33 cellular contexts compared by ENCODE assay signal in the genomic region with DNA sequence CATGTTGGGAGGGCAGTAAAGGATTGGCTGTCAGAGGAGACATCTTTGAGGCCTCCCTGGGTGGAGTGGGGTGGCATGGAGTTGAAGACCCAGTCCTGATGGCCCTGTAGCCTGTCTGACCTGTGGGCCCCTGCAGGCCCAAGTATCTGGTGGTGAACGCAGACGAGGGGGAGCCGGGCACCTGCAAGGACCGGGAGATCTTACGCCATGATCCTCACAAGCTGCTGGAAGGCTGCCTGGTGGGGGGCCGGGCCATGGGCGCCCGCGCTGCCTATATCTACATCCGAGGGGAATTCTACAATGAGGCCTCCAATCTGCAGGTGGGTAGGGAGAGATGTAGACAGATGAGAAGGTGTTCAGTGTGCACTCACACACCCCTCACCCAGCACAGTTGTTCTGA. TPM values are rescaled to one million over a fixed set of nuclear protein-coding genes. Genes with fewer than 3 reads are reported as not detected.
"Had no signal": no experiment of that assay in that cellular context is flagged by ENCODE, and none has a peak within 500 bp of the region (broad histone marks: within the 10 kb centered on the region; RNA-seq: fewer than 3 reads in every experiment).

No MANE protein-coding gene starts in this region.

- ATAC-seq: activated CD4-positive, CD25-positive, alpha-beta regulatory T cell treated with anti-CD3 and anti-CD28 coated beads, Interleukin-2, amount 50 U/mL, for 24 hours; effector memory CD8-positive, alpha-beta T cell; gastroesophageal sphincter; left cardiac atrium; left ventricle myocardium superior; right lobe of liver; stimulated activated naive CD8-positive, alpha-beta T cell treated with anti-CD3 and anti-CD28 coated beads, Interleukin-15, Interleukin-2, amounts not matched to agents 100 U/mL and 50 U/mL, for 24 hours had no signal

- H3K4me3 Mint-ChIP-seq: activated naive CD8-positive, alpha-beta T cell treated with anti-CD3 and anti-CD28 coated beads, Interleukin-2, amount 10 ng/mL, durations not matched to agents 7 days and 5 days had no signal

- H3K27me3 ChIP-seq: hepatocyte, right lobe of liver, testis, transverse colon, uterus had no signal

- H3K9me3 Mint-ChIP-seq: activated CD4-positive, alpha-beta T cell treated with anti-CD3 and anti-CD28 coated beads, Interleukin-2, amount 10 ng/mL, durations not matched to agents 24 days and 14 days; activated naive CD8-positive, alpha-beta T cell treated with anti-CD3 and anti-CD28 coated beads, Interleukin-2, amount 10 ng/mL, durations not matched to agents 7 days and 5 days; activated T-helper 1 cell treated with anti-CD3 and anti-CD28 coated beads, Interleukin-12 subunit alpha, Interleukin-12 subunit beta, Interleukin-2, Interleukin-4 antibody, amounts not matched to agents 30 ng/mL and 10 ng/mL and 1 ng/mL, durations not matched to agents 14 hours and 24 hours and 36 hours; effector memory CD8-positive, alpha-beta T cell had no signal

- H3K36me3 ChIP-seq: uterus had no signal

- H3K4me3 ChIP-seq: gastroesophageal sphincter, hepatocyte, right lobe of liver, testis, transverse colon, uterus had no signal

- H3K27me3 Mint-ChIP-seq: activated CD4-positive, alpha-beta T cell treated with anti-CD3 and anti-CD28 coated beads, Interleukin-2, amount 10 ng/mL, durations not matched to agents 24 days and 14 days; activated naive CD8-positive, alpha-beta T cell treated with anti-CD3 and anti-CD28 coated beads, Interleukin-2, amount 10 ng/mL, durations not matched to agents 7 days and 5 days; effector memory CD8-positive, alpha-beta T cell had no signal

- DNase-seq: activated CD4-positive, alpha-beta T cell treated with anti-CD3 and anti-CD28 coated beads, Interleukin-2, amount 10 ng/mL, durations not matched to agents 24 days and 14 days; activated gamma-delta T cell; activated naive CD8-positive, alpha-beta T cell treated with anti-CD3 and anti-CD28 coated beads, Interleukin-2, amount 10 ng/mL, durations not matched to agents 7 days and 5 days; activated T-cell treated with anti-CD3 and anti-CD28 coated beads for 4 hours; amniotic stem cell; caudate nucleus; cortex of kidney; effector memory CD8-positive, alpha-beta T cell; left cardiac atrium; left ventricle myocardium superior; right lobe of liver; stimulated activated CD4-positive, alpha-beta T cell treated with anti-CD3 and anti-CD28 coated beads, Interleukin-4, amount 100 ng/mL, for 1 hour; stimulated activated naive CD8-positive, alpha-beta T cell treated with anti-CD3 and anti-CD28 coated beads, Interleukin-15, Interleukin-2, amounts not matched to agents 100 U/mL and 50 U/mL, for 24 hours; T-helper 1 cell; testis; transverse colon; uterus; WERI-Rb-1 had no signal

- H3K27ac ChIP-seq: gastroesophageal sphincter, hepatocyte, right lobe of liver, testis, transverse colon, uterus, WERI-Rb-1 had no signal

- H3K4me2 ChIP-seq: hepatocyte had no signal

- H3K27ac Mint-ChIP-seq: activated CD4-positive, alpha-beta T cell treated with anti-CD3 and anti-CD28 coated beads, Interleukin-2, amount 10 ng/mL, durations not matched to agents 24 days and 14 days; activated naive CD8-positive, alpha-beta T cell treated with anti-CD3 and anti-CD28 coated beads, Interleukin-2, amount 10 ng/mL, durations not matched to agents 7 days and 5 days; progenitor cell of endocrine pancreas had no signal

RNA-seq across cellular contexts. Expression of a gene that starts 30.2 kb away (rescaled TPM):
- total RNA-seq: activated CD4-positive, alpha-beta T cell treated with anti-CD3 and anti-CD28 coated beads, Interleukin-2, amount 10 ng/mL, durations not matched to agents 24 days and 14 days; activated naive CD8-positive, alpha-beta T cell treated with anti-CD3 and anti-CD28 coated beads, Interleukin-2, amount 10 ng/mL, durations not matched to agents 7 days and 5 days; activated T-helper 1 cell treated with anti-CD3 and anti-CD28 coated beads, Interleukin-12 subunit alpha, Interleukin-12 subunit beta, Interleukin-2, Interleukin-4 antibody, amounts not matched to agents 30 ng/mL and 10 ng/mL and 1 ng/mL, durations not matched to agents 14 hours and 24 hours and 36 hours; astrocyte; chondrocyte; fibroblast of lung; fibroblast of villous mesenchyme; gastroesophageal sphincter; left cardiac atrium; lung microvascular endothelial cell; osteoblast; progenitor cell of endocrine pancreas; renal cortical epithelial cell; skeletal muscle tissue; uterus had no signal
- polyA plus RNA-seq: esophagus, fibroblast of lung, keratinocyte had no signal

RNA-seq across cellular contexts. Expression of a gene that starts 41.2 kb away (rescaled TPM):
- total RNA-seq: activated CD4-positive, alpha-beta T cell treated with anti-CD3 and anti-CD28 coated beads, Interleukin-2, amount 10 ng/mL, durations not matched to agents 24 days and 14 days; activated T-helper 1 cell treated with anti-CD3 and anti-CD28 coated beads, Interleukin-12 subunit alpha, Interleukin-12 subunit beta, Interleukin-2, Interleukin-4 antibody, amounts not matched to agents 30 ng/mL and 10 ng/mL and 1 ng/mL, durations not matched to agents 14 hours and 24 hours and 36 hours; astrocyte; chondrocyte; fibroblast of lung; fibroblast of villous mesenchyme; gastroesophageal sphincter; left cardiac atrium; left ventricle myocardium superior; lung microvascular endothelial cell; skeletal muscle tissue; uterus had no signal
- polyA plus RNA-seq: fibroblast of lung, keratinocyte had no signal
